9 cellular contexts compared by ENCODE assay signal in the genomic region with DNA sequence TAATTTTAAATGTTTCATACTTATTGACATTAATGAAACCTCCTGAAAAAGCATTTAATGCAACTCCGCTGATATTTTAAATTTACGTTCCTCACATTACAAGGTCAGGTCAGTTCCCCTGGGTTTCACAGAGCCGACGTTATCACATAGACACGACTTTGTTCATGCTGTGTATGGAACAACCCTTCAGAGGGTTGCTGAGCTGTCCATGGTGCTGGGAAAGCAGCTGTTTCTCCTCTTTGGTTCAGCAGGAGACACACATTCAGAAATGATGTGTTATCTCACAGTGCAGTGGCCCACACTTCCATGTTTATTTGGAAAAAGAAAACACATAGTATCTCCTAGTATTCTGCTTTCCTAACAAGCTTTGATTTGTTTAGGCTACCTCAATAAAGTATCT. TPM values are rescaled to one million over a fixed set of nuclear protein-coding genes. Genes with fewer than 3 reads are reported as not detected.
A peak's percentile ranks its signal among the peaks of the same experiment; 100 is the strongest.
DNase-seq lines count a peak whose midpoint lies in the region; ATAC-seq and TF ChIP-seq lines count a peak whose summit lies in the region.
"Had no signal": no experiment of that assay in that cellular context is flagged by ENCODE, and none has a peak within 500 bp of the region (broad histone marks: within the 10 kb centered on the region; RNA-seq: fewer than 3 reads in every experiment).

No MANE protein-coding gene starts in this region.

- no peaks in the 10 kb centered on the region for H4K20me1 ChIP-seq in Karpas-422 (ENCODE audit: insufficient read depth, low read depth, low read length)

- no peaks in the 10 kb centered on the region for H3K9me2 ChIP-seq in Karpas-422 (replicated peaks; ENCODE audit: insufficient read depth, low read length)

- H3K9me3 ChIP-seq in Karpas-422 (ENCODE audit: low read length) (no peaks in the 10 kb centered on the region), right lobe of liver (no peaks in the 10 kb centered on the region), suprapubic skin (no peaks in the 10 kb centered on the region)

- H3K4me3 ChIP-seq in Karpas-422 (ENCODE audit: low read length) (no peak overlapping the region), right lobe of liver (no peak overlapping the region), suprapubic skin (no peak overlapping the region)

- no peak for TF ChIP-seq POLR2A in right lobe of liver (IDR thresholded peaks at IDR 0.05)
- TF ChIP-seq POLR2A in suprapubic skin (IDR thresholded peaks at IDR 0.05): no peak

- H2AFZ ChIP-seq in Karpas-422 (ENCODE audit: low read length): no peak overlapping the region

- H3K36me3 ChIP-seq in Karpas-422 (ENCODE audit: insufficient read depth, low read length) (no peaks in the 10 kb centered on the region), right lobe of liver (no peaks in the 10 kb centered on the region), suprapubic skin (no peaks in the 10 kb centered on the region)

- peak in 3 of 4 donors; percentile 29 to 56 (median 35) for ATAC-seq in right lobe of liver
- ATAC-seq in HG03097 (IDR thresholded peaks at IDR 0.05; ENCODE audit: low FRiP score, unreplicated experiment): no peak
- no peak for ATAC-seq in HG03139 (IDR thresholded peaks at IDR 0.05; ENCODE audit: unreplicated experiment)
- no peak for ATAC-seq in GM19351 (IDR thresholded peaks at IDR 0.05; ENCODE audit: unreplicated experiment)

- H3K27ac ChIP-seq in Karpas-422 (ENCODE audit: low read length) (no peak overlapping the region), right lobe of liver (no peak overlapping the region), suprapubic skin (no peak overlapping the region)

- DNase-seq in EL (peak; percentile 37), Karpas-422 (peak; percentile 55), astrocyte of the hippocampus (ENCODE audit: low read depth, low spot score) (peak; percentile 79), right lobe of liver (no peak), suprapubic skin (ENCODE audit: low spot score in 2 of 2) (no peak)
- DNase-seq: NCI-H1417 treated with DMSO at 0.1 percent for 48 hours had no signal

- H3K79me2 ChIP-seq in Karpas-422 (ENCODE audit: low read length): no peaks in the 10 kb centered on the region

- intact Hi-C loops in right lobe of liver (cut with DNase I): no loop called here

- no peaks in the 10 kb centered on the region for H3K4me1 ChIP-seq in Karpas-422 (ENCODE audit: low read length)
- H3K4me1 ChIP-seq in right lobe of liver: no peaks in the 10 kb centered on the region
- H3K4me1 ChIP-seq in suprapubic skin: no peaks in the 10 kb centered on the region

- no peak for TF ChIP-seq CTCF in right lobe of liver (IDR thresholded peaks at IDR 0.05)
- no peak for TF ChIP-seq CTCF in suprapubic skin (IDR thresholded peaks at IDR 0.05)

- no peak for TF ChIP-seq EP300 in suprapubic skin (IDR thresholded peaks at IDR 0.05)

- H3K27me3 ChIP-seq in Karpas-422 (ENCODE audit: low read length) (no peaks in the 10 kb centered on the region), right lobe of liver (no peaks in the 10 kb centered on the region), suprapubic skin (no peaks in the 10 kb centered on the region)

- 37% methylated on average over 5 of the region's 5 CpGs for WGBS in right lobe of liver (ENCODE audit: insufficient coverage, low coverage, low lambda C conversion rate, missing lambda C conversion rate)
- 31% methylated on average over 5 of the region's 5 CpGs for WGBS in suprapubic skin

- H3K4me2 ChIP-seq in Karpas-422 (ENCODE audit: low read depth, low read length, poor library complexity, severe bottlenecking): no peak overlapping the region

- H3K9ac ChIP-seq in Karpas-422 (ENCODE audit: low read length): no peak overlapping the region

RNA-seq across cellular contexts. Expression of a gene that starts 53.5 kb away (rescaled TPM):
- total RNA-seq in Karpas-422 (2014; rRNA removed; shearing (Covaris generic); ENCODE audit: low replicate concordance): not detected in 2 replicates
- under 1 TPM; 0.15 to 0.77 (median 0.27) TPM for total RNA-seq in right lobe of liver
- 1 to 10 TPM; 1.2 to 6.4 (median 3.8) TPM for total RNA-seq in suprapubic skin

Comparison
In these comparisons a context has a peak if more than half of its experiments do, and no peak if none do; other contexts are left out.
1. DNase-seq: peak in EL (single experiment), Karpas-422 (single experiment) and astrocyte of the hippocampus (single experiment); none in right lobe of liver (0 of 3) and suprapubic skin (0 of 2).
2. ATAC-seq: peak in right lobe of liver (3 of 4); none in HG03097 (single experiment), HG03139 (single experiment) and GM19351 (single experiment).